In genomic region chr6:45746046-45746445, GRCh38 we compare ENCODE assay signal across 12 cellular contexts.
DNase-seq lines count a peak whose midpoint lies in the region; ATAC-seq and TF ChIP-seq lines count a peak whose summit lies in the region.
"Had no signal": no experiment of that assay in that cellular context is flagged by ENCODE, and none has a peak within 500 bp of the region (broad histone marks: within the 10 kb centered on the region; RNA-seq: fewer than 3 reads in every experiment).

No MANE protein-coding gene starts in this region.

- ATAC-seq in GM18511 (IDR thresholded peaks at IDR 0.05; ENCODE audit: unreplicated experiment), result no peak

- in situ Hi-C loops in astrocyte of the spinal cord (cut with HindIII; ENCODE audit: low sequenced_read_pairs), result no loop called here

- H3K4me3 ChIP-seq in astrocyte of the spinal cord (ENCODE audit: low read depth, low read length), result no peak overlapping the region
- H3K4me3 ChIP-seq: ascending aorta; BLaER1 treated with 17β-estradiol and CSF1 and Interleukin-3, amounts not matched to agents 10 nM and 100 nM had no signal

- peak; percentile 22 for DNase-seq in DMS153 treated with DMSO at 0.1 percent for 48 hours (lab: John Stamatoyannopoulos, UW; ENCODE audit: unreplicated experiment)
- peak; percentile 73 for DNase-seq in LHCN-M2 (ENCODE audit: low read depth)
- DNase-seq in astrocyte of the spinal cord (ENCODE audit: low read depth, low spot score), result peak; percentile 85
- DNase-seq in kidney tubule cell (ENCODE audit: low spot score), result peak; percentile 2
- no peak for DNase-seq in NCI-H187 treated with DMSO at 0.1 percent for 48 hours (lab: John Stamatoyannopoulos, UW)
- DNase-seq in NCI-H1436 (lab: John Stamatoyannopoulos, UW), result no peak
- DNase-seq: activated CD8-positive, alpha-beta memory T cell treated with anti-CD3 and anti-CD28 coated beads, Interleukin-2, amount 50 U/mL, for 4 hours; NCI-H2171; SHP77 treated with DMSO at 0.1 percent for 48 hours had no signal

- TF ChIP-seq CTCF in astrocyte of the spinal cord (IDR thresholded peaks at IDR 0.05; ENCODE audit: low read depth, low read length), result no peak

Comparison
In these comparisons a context has a peak if more than half of its experiments do, and no peak if none do; other contexts are left out.
1. DNase-seq: peak in DMS153 treated with DMSO at 0.1 percent for 48 hours (single experiment), LHCN-M2 (single experiment), astrocyte of the spinal cord (single experiment) and kidney tubule cell (single experiment); none in NCI-H187 treated with DMSO at 0.1 percent for 48 hours (single experiment) and NCI-H1436 (single experiment).